Comparison of ENCODE assay signal across 14 cellular contexts in genomic region chr3:69033470-69033869, GRCh38. TPM values are rescaled to one million over a fixed set of nuclear protein-coding genes. Genes with fewer than 3 reads are reported as not detected.
DNase-seq lines count a peak whose midpoint lies in the region; FAIRE-seq and TF ChIP-seq lines count a peak whose summit lies in the region.
"Had no signal": no experiment of that assay in that cellular context is flagged by ENCODE, and none has a peak within 500 bp of the region (broad histone marks: within the 10 kb centered on the region; RNA-seq: fewer than 3 reads in every experiment).

No MANE protein-coding gene starts in this region.

- DNase-seq in activated CD4-positive, alpha-beta T cell treated with anti-CD3 and anti-CD28 coated beads for 48 hours: peak; percentile 32
- DNase-seq in activated CD4-positive, alpha-beta T cell treated with anti-CD3 and anti-CD28 coated beads for 1 hour: no peak
- peak; percentile 53 for DNase-seq in RCC 7860 (ENCODE audit: low spot score)
- DNase-seq in dedifferentiated amniotic fluid mesenchymal stem cell (ENCODE audit: extremely low spot score): peak; percentile 34
- DNase-seq in pulmonary artery endothelial cell (ENCODE audit: low read depth, low spot score): peak; percentile 89
- no peak for DNase-seq in head of caudate nucleus
- DNase-seq in transverse colon: no peak
- DNase-seq in NCI-H524 (lab: John Stamatoyannopoulos, UW): no peak
- DNase-seq: DMS 273 treated with DMSO at 0.1 percent for 48 hours; effector CD8-positive, alpha-beta T cell; NCI-H2107 had no signal

- TF ChIP-seq CTCF in transverse colon (IDR thresholded peaks at IDR 0.05): no peak

- FAIRE-seq in RCC 7860 (lab: Jason Lieb, UNC): peak; percentile 29
- FAIRE-seq: A549 had no signal

- in situ Hi-C loops in transverse colon (cut with MboI; ENCODE audit: low pct_ligation_motif_present in 1 of 4, low pct_unique_long_range_greater_than_20kb in 1 of 4, low sequenced_read_pairs in 3 of 4): no loop called here

- TF ChIP-seq POLR2A in transverse colon (IDR thresholded peaks at IDR 0.05): no peak

- 84% methylated on average over 7 of the region's 7 CpGs for WGBS in transverse colon (ENCODE audit: low coverage in 1 of 2), 2 donors

- no peaks in the 10 kb centered on the region for H3K27me3 ChIP-seq in transverse colon

- no peak for TF ChIP-seq EP300 in transverse colon (IDR thresholded peaks at IDR 0.05; ENCODE audit: low read depth)

- intact Hi-C loops in head of caudate nucleus (cut with DNase I) (no loop called here), transverse colon (cut with DNase I; ENCODE audit: low total_unique reads) (no loop called here)

- peaks cover 0 to 87% (median 43%) of the 10 kb centered on the region in 4 donors for H3K36me3 ChIP-seq in transverse colon

- H3K4me3 ChIP-seq in transverse colon: no peak overlapping the region
- H3K4me3 ChIP-seq: A549, HAP-1 had no signal

- no peaks in the 10 kb centered on the region for H3K9me3 ChIP-seq in transverse colon
- H3K9me3 ChIP-seq: A549, HAP-1 had no signal

- no peaks in the 10 kb centered on the region for H3K4me1 ChIP-seq in transverse colon
- H3K4me1 ChIP-seq: A549, HAP-1 had no signal

- no peak overlapping the region for H3K27ac ChIP-seq in transverse colon
- H3K27ac ChIP-seq: A549, VCaP had no signal

RNA-seq across cellular contexts. Expression of gene TMF1, which starts 18.7 kb away (rescaled TPM):
- 32.2 and 36.5 TPM in 2 replicates for total RNA-seq in pulmonary artery endothelial cell
- 10 to 100 TPM; 15.5 to 53.2 (median 39.9) TPM for total RNA-seq in transverse colon

RNA-seq across cellular contexts. Expression of gene EOGT, which starts 20.0 kb away (rescaled TPM):
- 122 and 125 TPM in 2 replicates for total RNA-seq in pulmonary artery endothelial cell
- 10 to 100 TPM; 12.0 to 22.4 (median 18.7) TPM for total RNA-seq in transverse colon

RNA-seq across cellular contexts. Expression of gene UBA3, which starts 46.7 kb away (rescaled TPM):
- total RNA-seq in pulmonary artery endothelial cell (79.4 and 83.5 TPM in 2 replicates), transverse colon (10 to 100 TPM; 30.6 to 86.0 (median 47.2) TPM)

RNA-seq across cellular contexts. Expression of gene ARL6IP5, which starts 51.3 kb away (rescaled TPM):
- total RNA-seq in pulmonary artery endothelial cell (121 and 142 TPM in 2 replicates), transverse colon (100 to 1,000 TPM in 2 of 4 donors, 10 to 100 TPM in 2; 22.7 to 130 (median 68.0) TPM)

Comparison
In these comparisons a context has a peak if more than half of its experiments do, and no peak if none do; other contexts are left out.
1. DNase-seq: peak in activated CD4-positive, alpha-beta T cell treated with anti-CD3 and anti-CD28 coated beads for 48 hours (single experiment), RCC 7860 (single experiment), dedifferentiated amniotic fluid mesenchymal stem cell (single experiment) and pulmonary artery endothelial cell (single experiment); none in activated CD4-positive, alpha-beta T cell treated with anti-CD3 and anti-CD28 coated beads for 1 hour (single experiment), head of caudate nucleus (0 of 42), transverse colon (single experiment) and NCI-H524 (0 of 2).